Comparison of ENCODE assay signal across 1 cellular context in the genomic region with DNA sequence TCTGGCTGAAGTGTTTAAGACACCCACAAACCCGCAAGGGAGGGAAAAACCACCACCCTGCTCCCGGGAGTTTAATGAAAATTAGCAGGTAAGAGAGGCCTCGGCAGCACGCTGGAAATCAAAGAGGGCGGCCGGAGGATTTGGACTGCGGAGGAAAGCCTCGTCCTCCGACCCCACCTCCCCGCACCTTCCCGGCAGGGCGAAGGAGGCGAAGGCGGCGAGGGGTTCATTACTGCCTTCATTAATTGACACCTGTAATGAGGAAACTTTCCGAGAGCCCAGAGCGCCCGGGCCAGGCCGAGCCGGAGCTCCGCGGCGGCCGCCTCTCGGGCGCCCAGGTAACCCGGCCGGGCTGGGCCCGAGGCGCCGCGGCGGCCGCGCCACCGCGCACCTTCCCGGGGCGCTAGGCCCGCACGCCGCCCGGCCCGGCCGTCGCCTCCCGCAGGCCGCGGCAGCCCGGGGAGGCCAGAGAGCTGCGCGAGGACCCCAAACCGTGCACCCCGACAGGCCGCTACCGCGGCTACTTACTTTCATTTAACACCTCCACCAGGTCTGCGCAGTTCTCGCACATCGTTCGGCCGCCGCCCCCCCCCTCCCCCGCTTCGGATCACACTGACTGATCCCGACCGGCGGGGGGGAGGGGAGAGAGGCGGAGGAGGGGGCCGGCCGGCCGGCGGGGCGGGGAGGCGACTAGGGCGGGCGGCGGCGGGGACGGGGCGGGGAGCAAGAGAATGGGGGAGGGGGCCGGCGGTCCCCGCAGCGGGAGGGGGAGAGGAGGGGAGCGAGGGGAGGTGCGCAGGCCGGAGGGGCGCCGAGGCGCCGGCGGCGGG.
TF ChIP-seq lines count a peak whose summit lies in the region.

No MANE protein-coding gene starts in this region.

TF ChIP-seq in HepG2, 621 proteins besides CTCF, POLR2A, EP300 and RAD21 (continued from another document and continues in another):
- TF ChIP-seq, protein P1, sequence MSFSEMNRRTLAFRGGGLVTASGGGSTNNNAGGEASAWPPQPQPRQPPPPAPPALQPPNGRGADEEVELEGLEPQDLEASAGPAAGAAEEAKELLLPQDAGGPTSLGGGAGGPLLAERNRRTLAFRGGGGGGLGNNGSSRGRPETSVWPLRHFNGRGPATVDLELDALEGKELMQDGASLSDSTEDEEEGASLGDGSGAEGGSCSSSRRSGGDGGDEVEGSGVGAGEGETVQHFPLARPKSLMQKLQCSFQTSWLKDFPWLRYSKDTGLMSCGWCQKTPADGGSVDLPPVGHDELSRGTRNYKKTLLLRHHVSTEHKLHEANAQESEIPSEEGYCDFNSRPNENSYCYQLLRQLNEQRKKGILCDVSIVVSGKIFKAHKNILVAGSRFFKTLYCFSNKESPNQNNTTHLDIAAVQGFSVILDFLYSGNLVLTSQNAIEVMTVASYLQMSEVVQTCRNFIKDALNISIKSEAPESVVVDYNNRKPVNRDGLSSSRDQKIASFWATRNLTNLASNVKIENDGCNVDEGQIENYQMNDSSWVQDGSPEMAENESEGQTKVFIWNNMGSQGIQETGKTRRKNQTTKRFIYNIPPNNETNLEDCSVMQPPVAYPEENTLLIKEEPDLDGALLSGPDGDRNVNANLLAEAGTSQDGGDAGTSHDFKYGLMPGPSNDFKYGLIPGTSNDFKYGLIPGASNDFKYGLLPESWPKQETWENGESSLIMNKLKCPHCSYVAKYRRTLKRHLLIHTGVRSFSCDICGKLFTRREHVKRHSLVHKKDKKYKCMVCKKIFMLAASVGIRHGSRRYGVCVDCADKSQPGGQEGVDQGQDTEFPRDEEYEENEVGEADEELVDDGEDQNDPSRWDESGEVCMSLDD (CRISPR knock-in tag; IDR thresholded peaks at IDR 0.05; ENCODE audit: borderline replicate concordance), result no peak
- TF ChIP-seq ZNF446 (CRISPR knock-in tag; IDR thresholded peaks at IDR 0.05) (no peak), REXO4 (CRISPR knock-in tag; IDR thresholded peaks at IDR 0.05; ENCODE audit: borderline replicate concordance) (no peak), ZNF143 (CRISPR knock-in tag; IDR thresholded peaks at IDR 0.05) (no peak), GTF3A (CRISPR knock-in tag; conservative IDR thresholded peaks at IDR 0.05) (no peak), STAT5B (CRISPR knock-in tag; IDR thresholded peaks at IDR 0.05) (no peak), KLF15 (CRISPR knock-in tag; IDR thresholded peaks at IDR 0.05; ENCODE audit: borderline replicate concordance) (no peak), DNMT3B (CRISPR knock-in tag; conservative IDR thresholded peaks at IDR 0.05) (no peak; the same call in 1 of the 2 replicates), MXI1 (IDR thresholded peaks at IDR 0.05; ENCODE audit: borderline replicate concordance, low read depth, low read length) (0 out of 3 replicates have a peak, but pooled peaks have one; percentile 11), CHD2 (IDR thresholded peaks at IDR 0.05; ENCODE audit: low read depth, low read length) (peak; percentile 68), TEAD2 (CRISPR knock-in tag; IDR thresholded peaks at IDR 0.05) (no peak), RARG (CRISPR knock-in tag; IDR thresholded peaks at IDR 0.05; ENCODE audit: low read depth) (no peak), ZNF484 (CRISPR knock-in tag; IDR thresholded peaks at IDR 0.05; ENCODE audit: borderline replicate concordance, low read depth) (no peak), ZNF329 (CRISPR knock-in tag; IDR thresholded peaks at IDR 0.05; ENCODE audit: low read depth) (no peak), ELF3 (CRISPR knock-in tag; IDR thresholded peaks at IDR 0.05) (no peak), ZNF768 (CRISPR knock-in tag; IDR thresholded peaks at IDR 0.05) (no peak), GFI1 (CRISPR knock-in tag; IDR thresholded peaks at IDR 0.05; ENCODE audit: borderline replicate concordance) (no peak), ZNF367 (CRISPR knock-in tag; IDR thresholded peaks at IDR 0.05; ENCODE audit: borderline replicate concordance) (no peak; the same call in 1 of the 2 replicates), HES4 (CRISPR knock-in tag; IDR thresholded peaks at IDR 0.05; ENCODE audit: borderline replicate concordance) (no peak), XBP1 (CRISPR knock-in tag; IDR thresholded peaks at IDR 0.05) (no peak), IRF2 (CRISPR knock-in tag; IDR thresholded peaks at IDR 0.05) (no peak), MTF1 (CRISPR knock-in tag; IDR thresholded peaks at IDR 0.05) (no peak), ZFP62 (CRISPR knock-in tag; IDR thresholded peaks at IDR 0.05) (no peak), FOXK2 (IDR thresholded peaks at IDR 0.05) (no peak), ZNF570 (CRISPR knock-in tag; IDR thresholded peaks at IDR 0.05; ENCODE audit: borderline replicate concordance) (no peak), RBFOX2 (IDR thresholded peaks at IDR 0.05; ENCODE audit: low read depth, low read length) (peak; percentile 72), EHMT2 (IDR thresholded peaks at IDR 0.05; ENCODE audit: borderline replicate concordance, low read depth, low read length) (no peak), PHB2 (IDR thresholded peaks at IDR 0.05; ENCODE audit: partially characterized antibody) (no peak), CENPX (CRISPR knock-in tag; IDR thresholded peaks at IDR 0.05) (no peak), JARID2 (CRISPR knock-in tag; IDR thresholded peaks at IDR 0.05; ENCODE audit: insufficient replicate concordance) (no peak)
- TF ChIP-seq, protein P2, sequence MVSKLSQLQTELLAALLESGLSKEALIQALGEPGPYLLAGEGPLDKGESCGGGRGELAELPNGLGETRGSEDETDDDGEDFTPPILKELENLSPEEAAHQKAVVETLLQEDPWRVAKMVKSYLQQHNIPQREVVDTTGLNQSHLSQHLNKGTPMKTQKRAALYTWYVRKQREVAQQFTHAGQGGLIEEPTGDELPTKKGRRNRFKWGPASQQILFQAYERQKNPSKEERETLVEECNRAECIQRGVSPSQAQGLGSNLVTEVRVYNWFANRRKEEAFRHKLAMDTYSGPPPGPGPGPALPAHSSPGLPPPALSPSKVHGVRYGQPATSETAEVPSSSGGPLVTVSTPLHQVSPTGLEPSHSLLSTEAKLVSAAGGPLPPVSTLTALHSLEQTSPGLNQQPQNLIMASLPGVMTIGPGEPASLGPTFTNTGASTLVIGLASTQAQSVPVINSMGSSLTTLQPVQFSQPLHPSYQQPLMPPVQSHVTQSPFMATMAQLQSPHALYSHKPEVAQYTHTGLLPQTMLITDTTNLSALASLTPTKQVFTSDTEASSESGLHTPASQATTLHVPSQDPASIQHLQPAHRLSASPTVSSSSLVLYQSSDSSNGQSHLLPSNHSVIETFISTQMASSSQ (IDR thresholded peaks at IDR 0.05; ENCODE audit: low read depth), result no peak
- TF ChIP-seq, protein P2 (CRISPR knock-in tag; IDR thresholded peaks at IDR 0.05; ENCODE audit: borderline replicate concordance), result no peak
- TF ChIP-seq, protein P3, sequence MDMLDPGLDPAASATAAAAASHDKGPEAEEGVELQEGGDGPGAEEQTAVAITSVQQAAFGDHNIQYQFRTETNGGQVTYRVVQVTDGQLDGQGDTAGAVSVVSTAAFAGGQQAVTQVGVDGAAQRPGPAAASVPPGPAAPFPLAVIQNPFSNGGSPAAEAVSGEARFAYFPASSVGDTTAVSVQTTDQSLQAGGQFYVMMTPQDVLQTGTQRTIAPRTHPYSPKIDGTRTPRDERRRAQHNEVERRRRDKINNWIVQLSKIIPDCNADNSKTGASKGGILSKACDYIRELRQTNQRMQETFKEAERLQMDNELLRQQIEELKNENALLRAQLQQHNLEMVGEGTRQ (IDR thresholded peaks at IDR 0.05; ENCODE audit: low read depth, low read length), result no peak
- TF ChIP-seq, protein P3 (CRISPR knock-in tag; IDR thresholded peaks at IDR 0.05; ENCODE audit: borderline replicate concordance), result no peak
- TF ChIP-seq, protein P4, sequence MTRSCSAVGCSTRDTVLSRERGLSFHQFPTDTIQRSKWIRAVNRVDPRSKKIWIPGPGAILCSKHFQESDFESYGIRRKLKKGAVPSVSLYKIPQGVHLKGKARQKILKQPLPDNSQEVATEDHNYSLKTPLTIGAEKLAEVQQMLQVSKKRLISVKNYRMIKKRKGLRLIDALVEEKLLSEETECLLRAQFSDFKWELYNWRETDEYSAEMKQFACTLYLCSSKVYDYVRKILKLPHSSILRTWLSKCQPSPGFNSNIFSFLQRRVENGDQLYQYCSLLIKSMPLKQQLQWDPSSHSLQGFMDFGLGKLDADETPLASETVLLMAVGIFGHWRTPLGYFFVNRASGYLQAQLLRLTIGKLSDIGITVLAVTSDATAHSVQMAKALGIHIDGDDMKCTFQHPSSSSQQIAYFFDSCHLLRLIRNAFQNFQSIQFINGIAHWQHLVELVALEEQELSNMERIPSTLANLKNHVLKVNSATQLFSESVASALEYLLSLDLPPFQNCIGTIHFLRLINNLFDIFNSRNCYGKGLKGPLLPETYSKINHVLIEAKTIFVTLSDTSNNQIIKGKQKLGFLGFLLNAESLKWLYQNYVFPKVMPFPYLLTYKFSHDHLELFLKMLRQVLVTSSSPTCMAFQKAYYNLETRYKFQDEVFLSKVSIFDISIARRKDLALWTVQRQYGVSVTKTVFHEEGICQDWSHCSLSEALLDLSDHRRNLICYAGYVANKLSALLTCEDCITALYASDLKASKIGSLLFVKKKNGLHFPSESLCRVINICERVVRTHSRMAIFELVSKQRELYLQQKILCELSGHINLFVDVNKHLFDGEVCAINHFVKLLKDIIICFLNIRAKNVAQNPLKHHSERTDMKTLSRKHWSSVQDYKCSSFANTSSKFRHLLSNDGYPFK (CRISPR knock-in tag; IDR thresholded peaks at IDR 0.05; ENCODE audit: borderline replicate concordance), result no peak
- TF ChIP-seq, protein P5, sequence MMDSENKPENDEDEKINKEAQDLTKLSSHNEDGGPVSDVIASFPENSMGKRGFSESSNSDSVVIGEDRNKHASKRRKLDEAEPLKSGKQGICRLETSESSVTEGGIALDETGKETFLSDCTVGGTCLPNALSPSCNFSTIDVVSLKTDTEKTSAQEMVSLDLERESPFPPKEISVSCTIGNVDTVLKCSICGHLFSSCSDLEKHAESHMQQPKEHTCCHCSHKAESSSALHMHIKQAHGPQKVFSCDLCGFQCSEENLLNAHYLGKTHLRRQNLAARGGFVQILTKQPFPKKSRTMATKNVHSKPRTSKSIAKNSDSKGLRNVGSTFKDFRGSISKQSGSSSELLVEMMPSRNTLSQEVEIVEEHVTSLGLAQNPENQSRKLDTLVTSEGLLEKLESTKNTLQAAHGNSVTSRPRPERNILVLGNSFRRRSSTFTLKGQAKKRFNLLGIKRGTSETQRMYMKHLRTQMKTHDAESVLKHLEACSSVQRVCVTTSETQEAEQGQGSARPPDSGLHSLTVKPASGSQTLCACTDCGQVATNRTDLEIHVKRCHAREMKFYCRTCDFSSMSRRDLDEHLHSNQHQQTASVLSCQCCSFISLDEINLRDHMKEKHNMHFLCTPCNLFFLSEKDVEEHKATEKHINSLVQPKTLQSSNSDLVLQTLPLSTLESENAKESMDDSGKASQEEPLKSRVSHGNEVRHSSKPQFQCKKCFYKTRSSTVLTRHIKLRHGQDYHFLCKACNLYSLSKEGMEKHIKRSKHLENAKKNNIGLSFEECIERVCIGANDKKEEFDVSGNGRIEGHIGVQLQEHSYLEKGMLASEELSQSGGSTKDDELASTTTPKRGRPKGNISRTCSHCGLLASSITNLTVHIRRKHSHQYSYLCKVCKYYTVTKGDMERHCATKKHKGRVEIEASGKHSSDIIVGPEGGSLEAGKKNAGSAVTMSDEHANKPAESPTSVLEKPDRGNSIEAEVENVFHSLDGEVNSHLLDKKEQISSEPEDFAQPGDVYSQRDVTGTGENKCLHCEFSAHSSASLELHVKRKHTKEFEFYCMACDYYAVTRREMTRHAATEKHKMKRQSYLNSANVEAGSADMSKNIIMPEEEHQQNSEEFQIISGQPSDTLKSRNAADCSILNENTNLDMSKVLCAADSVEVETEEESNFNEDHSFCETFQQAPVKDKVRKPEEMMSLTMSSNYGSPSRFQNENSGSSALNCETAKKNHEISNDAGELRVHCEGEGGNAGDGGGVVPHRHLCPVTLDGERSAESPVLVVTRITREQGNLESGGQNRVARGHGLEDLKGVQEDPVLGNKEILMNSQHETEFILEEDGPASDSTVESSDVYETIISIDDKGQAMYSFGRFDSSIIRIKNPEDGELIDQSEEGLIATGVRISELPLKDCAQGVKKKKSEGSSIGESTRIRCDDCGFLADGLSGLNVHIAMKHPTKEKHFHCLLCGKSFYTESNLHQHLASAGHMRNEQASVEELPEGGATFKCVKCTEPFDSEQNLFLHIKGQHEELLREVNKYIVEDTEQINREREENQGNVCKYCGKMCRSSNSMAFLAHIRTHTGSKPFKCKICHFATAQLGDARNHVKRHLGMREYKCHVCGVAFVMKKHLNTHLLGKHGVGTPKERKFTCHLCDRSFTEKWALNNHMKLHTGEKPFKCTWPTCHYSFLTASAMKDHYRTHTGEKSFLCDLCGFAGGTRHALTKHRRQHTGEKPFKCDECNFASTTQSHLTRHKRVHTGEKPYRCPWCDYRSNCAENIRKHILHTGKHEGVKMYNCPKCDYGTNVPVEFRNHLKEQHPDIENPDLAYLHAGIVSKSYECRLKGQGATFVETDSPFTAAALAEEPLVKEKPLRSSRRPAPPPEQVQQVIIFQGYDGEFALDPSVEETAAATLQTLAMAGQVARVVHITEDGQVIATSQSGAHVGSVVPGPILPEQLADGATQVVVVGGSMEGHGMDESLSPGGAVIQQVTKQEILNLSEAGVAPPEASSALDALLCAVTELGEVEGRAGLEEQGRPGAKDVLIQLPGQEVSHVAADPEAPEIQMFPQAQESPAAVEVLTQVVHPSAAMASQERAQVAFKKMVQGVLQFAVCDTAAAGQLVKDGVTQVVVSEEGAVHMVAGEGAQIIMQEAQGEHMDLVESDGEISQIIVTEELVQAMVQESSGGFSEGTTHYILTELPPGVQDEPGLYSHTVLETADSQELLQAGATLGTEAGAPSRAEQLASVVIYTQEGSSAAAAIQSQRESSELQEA (CRISPR knock-in tag; IDR thresholded peaks at IDR 0.05; ENCODE audit: not compliant biosample characterization), result no peak
- TF ChIP-seq, protein P6, sequence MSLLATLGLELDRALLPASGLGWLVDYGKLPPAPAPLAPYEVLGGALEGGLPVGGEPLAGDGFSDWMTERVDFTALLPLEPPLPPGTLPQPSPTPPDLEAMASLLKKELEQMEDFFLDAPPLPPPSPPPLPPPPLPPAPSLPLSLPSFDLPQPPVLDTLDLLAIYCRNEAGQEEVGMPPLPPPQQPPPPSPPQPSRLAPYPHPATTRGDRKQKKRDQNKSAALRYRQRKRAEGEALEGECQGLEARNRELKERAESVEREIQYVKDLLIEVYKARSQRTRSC (CRISPR knock-in tag; IDR thresholded peaks at IDR 0.05; ENCODE audit: low read depth), result no peak
